ENCODE assay signal across 2 cellular contexts in the genomic region with DNA sequence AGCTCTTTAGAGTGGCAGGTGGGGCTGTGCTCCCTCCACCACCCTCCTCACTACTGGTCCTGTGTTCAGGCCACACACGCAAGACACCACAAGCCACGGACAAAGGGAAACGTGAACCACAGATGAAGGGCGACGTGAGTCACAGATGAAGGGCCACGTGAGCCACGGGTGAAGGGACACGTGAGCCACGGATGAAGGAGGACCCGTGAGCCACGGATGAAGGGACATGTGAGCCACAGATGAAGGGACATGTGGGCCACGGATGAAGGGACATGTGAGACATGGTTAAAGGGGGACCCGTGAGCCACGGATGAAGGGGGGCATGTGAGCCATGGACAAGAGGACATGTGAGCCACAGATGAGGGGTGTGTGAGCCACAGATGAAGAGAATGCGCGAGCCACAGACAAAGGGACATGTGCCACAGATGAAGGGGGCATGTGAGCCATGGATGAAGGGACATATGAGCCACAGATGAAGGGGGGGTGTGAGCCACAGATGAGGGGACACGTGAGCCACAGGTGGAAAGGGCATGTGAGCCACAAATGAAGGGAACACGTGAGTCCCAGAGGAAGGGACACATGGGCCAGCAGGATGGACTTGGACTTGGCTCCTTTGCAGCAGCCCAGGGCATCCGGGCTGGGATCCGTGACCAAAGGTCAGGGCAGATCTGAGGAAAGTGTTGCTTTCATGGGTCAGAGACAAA.
TF ChIP-seq lines count a peak whose summit lies in the region.

No MANE protein-coding gene starts in this region.

TF ChIP-seq in HEK293, 187 proteins besides CTCF, POLR2A, EP300 and RAD21:
- TF ChIP-seq SCRT2 (tag by site-specific recombination; IDR thresholded peaks at IDR 0.05), result 0 out of 2 replicates have a peak, but pooled peaks have one; percentile 26
- TF ChIP-seq, protein P1, sequence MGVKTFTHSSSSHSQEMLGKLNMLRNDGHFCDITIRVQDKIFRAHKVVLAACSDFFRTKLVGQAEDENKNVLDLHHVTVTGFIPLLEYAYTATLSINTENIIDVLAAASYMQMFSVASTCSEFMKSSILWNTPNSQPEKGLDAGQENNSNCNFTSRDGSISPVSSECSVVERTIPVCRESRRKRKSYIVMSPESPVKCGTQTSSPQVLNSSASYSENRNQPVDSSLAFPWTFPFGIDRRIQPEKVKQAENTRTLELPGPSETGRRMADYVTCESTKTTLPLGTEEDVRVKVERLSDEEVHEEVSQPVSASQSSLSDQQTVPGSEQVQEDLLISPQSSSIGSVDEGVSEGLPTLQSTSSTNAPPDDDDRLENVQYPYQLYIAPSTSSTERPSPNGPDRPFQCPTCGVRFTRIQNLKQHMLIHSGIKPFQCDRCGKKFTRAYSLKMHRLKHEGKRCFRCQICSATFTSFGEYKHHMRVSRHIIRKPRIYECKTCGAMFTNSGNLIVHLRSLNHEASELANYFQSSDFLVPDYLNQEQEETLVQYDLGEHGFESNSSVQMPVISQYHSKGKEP (tag by site-specific recombination; IDR thresholded peaks at IDR 0.05), result no peak
- peak; percentile 75; the same call in 1 of the 2 replicates for TF ChIP-seq ZBTB6 (tag by site-specific recombination; IDR thresholded peaks at IDR 0.05)

TF ChIP-seq in H1, 55 proteins besides CTCF, POLR2A, EP300 and RAD21:
- TF ChIP-seq KDM1A (IDR thresholded peaks at IDR 0.05; ENCODE audit: borderline replicate concordance, low read length) (peak; percentile 40; the same call in 1 of the 2 replicates), CREB1 (IDR thresholded peaks at IDR 0.05) (no peak), FOSL1 (IDR thresholded peaks at IDR 0.05; ENCODE audit: insufficient read depth, low read depth, low read length) (0 out of 2 replicates have a peak, but pooled peaks have one; percentile 56), EGR1 (IDR thresholded peaks at IDR 0.05; ENCODE audit: borderline replicate concordance, low read depth, low read length) (peak; percentile 93)
